1 cellular context compared by ENCODE assay signal in genomic region chr6:169320013-169320412, GRCh38.
TF ChIP-seq lines count a peak whose summit lies in the region.

No MANE protein-coding gene starts in this region.

TF ChIP-seq in IMR-90, 13 proteins besides CTCF, POLR2A, EP300 and RAD21 (continued from another document):
- TF ChIP-seq MXI1 (IDR thresholded peaks at IDR 0.05; ENCODE audit: borderline replicate concordance, low read depth, low read length), result no peak
- TF ChIP-seq, protein P1, sequence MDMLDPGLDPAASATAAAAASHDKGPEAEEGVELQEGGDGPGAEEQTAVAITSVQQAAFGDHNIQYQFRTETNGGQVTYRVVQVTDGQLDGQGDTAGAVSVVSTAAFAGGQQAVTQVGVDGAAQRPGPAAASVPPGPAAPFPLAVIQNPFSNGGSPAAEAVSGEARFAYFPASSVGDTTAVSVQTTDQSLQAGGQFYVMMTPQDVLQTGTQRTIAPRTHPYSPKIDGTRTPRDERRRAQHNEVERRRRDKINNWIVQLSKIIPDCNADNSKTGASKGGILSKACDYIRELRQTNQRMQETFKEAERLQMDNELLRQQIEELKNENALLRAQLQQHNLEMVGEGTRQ (IDR thresholded peaks at IDR 0.05; ENCODE audit: low read depth, low read length), result no peak
